ENCODE assay signal across 17 cellular contexts in genomic region chr6:9224539-9224938, GRCh38.
"Had no signal": no experiment of that assay in that cellular context is flagged by ENCODE, and none has a peak within 500 bp of the region (broad histone marks: within the 10 kb centered on the region; RNA-seq: fewer than 3 reads in every experiment).

No MANE protein-coding gene starts in this region.

- H3K27me3 ChIP-seq: brain microvascular endothelial cell, esophagus muscularis mucosa, gastrocnemius medialis, heart right ventricle, sigmoid colon, upper lobe of right lung had no signal

- DNase-seq: activated B cell treated with CpG ODN at 0.5 μM for 24 hours; activated CD4-positive, alpha-beta T cell treated with anti-CD3 and anti-CD28 coated beads, Interleukin-2, amount 10 ng/mL, durations not matched to agents 24 days and 14 days; activated CD8-positive, alpha-beta memory T cell treated with anti-CD3 and anti-CD28 coated beads for 24 hours; activated naive CD4-positive, alpha-beta T cell treated with Interleukin-2 at 50 U/mL for 16 hours; activated naive CD8-positive, alpha-beta T cell treated with anti-CD3 and anti-CD28 coated beads, Interleukin-2, amount 50 U/mL, for 24 hours; brain microvascular endothelial cell; dermis blood vessel endothelial cell; endodermal cell; gastrocnemius medialis; heart right ventricle; kidney glomerular epithelial cell; sigmoid colon; stimulated activated CD4-positive, alpha-beta T cell treated with anti-CD3 and anti-CD28 coated beads, Interleukin-12 subunit alpha, Interleukin-12 subunit beta, amount 100 ng/mL, for 4 hours; stimulated activated naive CD4-positive, alpha-beta T cell; upper lobe of right lung had no signal

- H3K4me1 Mint-ChIP-seq: activated B cell treated with CpG ODN at 0.5 μM for 24 hours; activated CD4-positive, alpha-beta T cell treated with anti-CD3 and anti-CD28 coated beads, Interleukin-2, amount 10 ng/mL, durations not matched to agents 24 days and 14 days; activated naive CD8-positive, alpha-beta T cell treated with anti-CD3 and anti-CD28 coated beads, Interleukin-2, amount 50 U/mL, for 24 hours; endodermal cell had no signal

- H3K4me1 ChIP-seq: esophagus muscularis mucosa, gastrocnemius medialis, heart right ventricle, sigmoid colon, upper lobe of right lung had no signal

- H3K27ac Mint-ChIP-seq: activated B cell treated with CpG ODN at 0.5 μM for 24 hours; activated CD4-positive, alpha-beta T cell treated with anti-CD3 and anti-CD28 coated beads, Interleukin-2, amount 10 ng/mL, durations not matched to agents 24 days and 14 days; activated naive CD8-positive, alpha-beta T cell treated with anti-CD3 and anti-CD28 coated beads, Interleukin-2, amount 50 U/mL, for 24 hours; endodermal cell; T-helper 1 cell treated with Interleukin-12 subunit alpha and Interleukin-12 subunit beta and Interleukin-4 antibody, amounts not matched to agents 30 μg/mL and 1 μg/mL, for 36 hours had no signal

- H3K36me3 ChIP-seq: brain microvascular endothelial cell, esophagus muscularis mucosa, gastrocnemius medialis, heart right ventricle, sigmoid colon, upper lobe of right lung had no signal

- H3K27me3 Mint-ChIP-seq: activated B cell treated with CpG ODN at 0.5 μM for 24 hours; activated CD4-positive, alpha-beta T cell treated with anti-CD3 and anti-CD28 coated beads, Interleukin-2, amount 10 ng/mL, durations not matched to agents 24 days and 14 days; activated naive CD8-positive, alpha-beta T cell treated with anti-CD3 and anti-CD28 coated beads, Interleukin-2, amount 50 U/mL, for 24 hours had no signal

- H3K4me3 ChIP-seq: esophagus muscularis mucosa, gastrocnemius medialis, heart right ventricle, sigmoid colon, upper lobe of right lung had no signal

- H3K9me3 ChIP-seq: esophagus muscularis mucosa, gastrocnemius medialis, sigmoid colon, upper lobe of right lung had no signal

- H3K4me3 Mint-ChIP-seq: activated B cell treated with CpG ODN at 0.5 μM for 24 hours; activated CD4-positive, alpha-beta T cell treated with anti-CD3 and anti-CD28 coated beads, Interleukin-2, amount 10 ng/mL, durations not matched to agents 24 days and 14 days; activated naive CD8-positive, alpha-beta T cell treated with anti-CD3 and anti-CD28 coated beads, Interleukin-2, amount 50 U/mL, for 24 hours; endodermal cell; T-helper 1 cell treated with Interleukin-12 subunit alpha and Interleukin-12 subunit beta and Interleukin-4 antibody, amounts not matched to agents 30 μg/mL and 1 μg/mL, for 36 hours had no signal

- ATAC-seq: activated naive CD8-positive, alpha-beta T cell treated with anti-CD3 and anti-CD28 coated beads, Interleukin-2, amount 50 U/mL, for 24 hours; gastrocnemius medialis; heart right ventricle; upper lobe of right lung had no signal
